ENCODE assay signal across 8 cellular contexts in genomic region chr1:223556414-223557124, GRCh38.
DNase-seq lines count a peak whose midpoint lies in the region; ATAC-seq and TF ChIP-seq lines count a peak whose summit lies in the region.

No MANE protein-coding gene starts in this region.

- H3K4me1 ChIP-seq in CD8-positive, alpha-beta T cell (ENCODE audit: insufficient read depth, low read length), result no peaks in the 10 kb centered on the region

- TF ChIP-seq CTCF in fibroblast of the aortic adventitia (IDR thresholded peaks at IDR 0.05; ENCODE audit: insufficient read depth, low read length), result peak; percentile 45
- TF ChIP-seq CTCF in CD8-positive, alpha-beta T cell (IDR thresholded peaks at IDR 0.05), result no peak

- H3K36me3 Mint-ChIP-seq in CD8-positive, alpha-beta T cell, result no peaks in the 10 kb centered on the region

- H3K4me3 Mint-ChIP-seq in CD8-positive, alpha-beta T cell, result no peak overlapping the region

- CTCF ChIA-PET in CD8-positive, alpha-beta T cell (lab: Charles Lee), result interaction anchor here (1.2 to 1.5 kb wide), 2 partner anchors 58 to 433 kb away, joined by 3 to 4 read pairs; no protein-coding TSS in a partner anchor

- no peaks in the 10 kb centered on the region for H3K27me3 ChIP-seq in CD8-positive, alpha-beta T cell (ENCODE audit: insufficient read depth, low read length)

- DNase-seq in activated CD8-positive, alpha-beta memory T cell treated with anti-CD3 and anti-CD28 coated beads for 48 hours (ENCODE audit: low read depth in 2 of 3, low spot score in 2 of 3), result peak; percentile 11 to 45 (median 23)
- no peak for DNase-seq in activated CD8-positive, alpha-beta memory T cell treated with anti-CD3 and anti-CD28 coated beads for 24 hours
- peak; percentile 45 for DNase-seq in SIG-M5 treated with dmso at 0.1 percent for 504 hours (lab: John Stamatoyannopoulos, UW; ENCODE audit: unreplicated experiment)
- DNase-seq in fibroblast of the aortic adventitia (ENCODE audit: low read depth), result peak; percentile 10
- peak; percentile 18 for DNase-seq in stimulated activated CD4-positive, alpha-beta T cell treated with anti-CD3 and anti-CD28 coated beads, Interleukin-4, amount 100 ng/mL, for 24 hours
- no peak for DNase-seq in CD8-positive, alpha-beta T cell

- ATAC-seq in GM21515 (IDR thresholded peaks at IDR 0.05; ENCODE audit: unreplicated experiment) (peak; percentile 81), HG03565 (IDR thresholded peaks at IDR 0.05; ENCODE audit: unreplicated experiment) (peak; percentile 87)
- ATAC-seq in CD8-positive, alpha-beta T cell, result no peak

- POLR2A ChIA-PET in CD8-positive, alpha-beta T cell (lab: Charles Lee), result no interaction called here

- H3K27me3 Mint-ChIP-seq in CD8-positive, alpha-beta T cell (ENCODE audit: low read depth), result no peaks in the 10 kb centered on the region

- H3K9me3 ChIP-seq in CD8-positive, alpha-beta T cell (ENCODE audit: low read length), result no peaks in the 10 kb centered on the region

- H3K4me3 ChIP-seq in fibroblast of the aortic adventitia (ENCODE audit: low read depth, low read length), result no peak overlapping the region
- no peak overlapping the region for H3K4me3 ChIP-seq in CD8-positive, alpha-beta T cell (ENCODE audit: low read depth, low read length)

- intact Hi-C loops in CD8-positive, alpha-beta T cell (cut with DNase I, micrococcal nuclease), result no loop called here

- H3K27ac Mint-ChIP-seq in CD8-positive, alpha-beta T cell, result no peak overlapping the region

- no peak overlapping the region for H3K27ac ChIP-seq in CD8-positive, alpha-beta T cell (ENCODE audit: low read depth, low read length)

- no peaks in the 10 kb centered on the region for H3K9me3 Mint-ChIP-seq in CD8-positive, alpha-beta T cell

- no peaks in the 10 kb centered on the region for H3K4me1 Mint-ChIP-seq in CD8-positive, alpha-beta T cell (ENCODE audit: low read depth)

- no peaks in the 10 kb centered on the region for H3K36me3 ChIP-seq in CD8-positive, alpha-beta T cell (ENCODE audit: insufficient read depth, low read length)

Comparison
In these comparisons a context has a peak if more than half of its experiments do, and no peak if none do; other contexts are left out.
1. DNase-seq: peak in activated CD8-positive, alpha-beta memory T cell treated with anti-CD3 and anti-CD28 coated beads for 48 hours (3 of 3), SIG-M5 treated with dmso at 0.1 percent for 504 hours (single experiment), fibroblast of the aortic adventitia (single experiment) and stimulated activated CD4-positive, alpha-beta T cell treated with anti-CD3 and anti-CD28 coated beads, Interleukin-4, amount 100 ng/mL, for 24 hours (single experiment); none in activated CD8-positive, alpha-beta memory T cell treated with anti-CD3 and anti-CD28 coated beads for 24 hours (single experiment) and CD8-positive, alpha-beta T cell (0 of 7).